8 cellular contexts compared by ENCODE assay signal in genomic region chr18:31977270-31977872, GRCh38. TPM values are rescaled to one million over a fixed set of nuclear protein-coding genes. Genes with fewer than 3 reads are reported as not detected.
A peak's percentile ranks its signal among the peaks of the same experiment; 100 is the strongest.
DNase-seq lines count a peak whose midpoint lies in the region; ATAC-seq and TF ChIP-seq lines count a peak whose summit lies in the region.

No MANE protein-coding gene starts in this region.

- POLR2A ChIA-PET in Panc1 (lab: Charles Lee): no interaction called here

- BruUV-seq in Panc1 (replicated peaks; lab: Mats Ljungman, UMichigan): no TSS peak

- H3K4me3 ChIP-seq in HAP-1 (no peak overlapping the region), Panc1 (ENCODE audit: low read depth in 2 of 2, low read length in 2 of 2) (no peak overlapping the region), tibial artery (no peak overlapping the region)

- peak; percentile 45; the same call in 1 of the 2 replicates for TF ChIP-seq CTCF in Panc1 (IDR thresholded peaks at IDR 0.05)
- peak; percentile 49 to 57 for TF ChIP-seq CTCF in tibial artery (IDR thresholded peaks at IDR 0.05)

- no peak overlapping the region for H3K27ac ChIP-seq in Panc1 (ENCODE audit: low read length)
- H3K27ac ChIP-seq in tibial artery: no peak overlapping the region

- H3K9me3 ChIP-seq in HAP-1 (peaks cover 11% of the 10 kb centered on the region), Panc1 (ENCODE audit: control insufficient read depth, insufficient read depth, low read depth, low read length) (no peaks in the 10 kb centered on the region; the same call in 1 of the 2 replicates), tibial artery (peaks cover 0 to 18% (median 11%) of the 10 kb centered on the region in 3 donors)

- DNase-seq in COLO668 (lab: John Stamatoyannopoulos, UW; ENCODE audit: unreplicated experiment) (peak; percentile 27), HAP-1 (ENCODE audit: low spot score in 2 of 2) (peak; percentile 72 to 74), Panc1 (ENCODE audit: low read depth, low spot score) (no peak), cerebellum (ENCODE audit: low spot score) (peak; percentile 40), left lobe of liver (ENCODE audit: low spot score) (no peak), tibial artery (no peak), dedifferentiated amniotic fluid mesenchymal stem cell (ENCODE audit: extremely low spot score) (no peak)

- peaks cover 3% of the 10 kb centered on the region; the same call in 1 of the 2 replicates for H3K4me1 ChIP-seq in HAP-1
- no peaks in the 10 kb centered on the region for H3K4me1 ChIP-seq in Panc1 (ENCODE audit: control insufficient read depth, insufficient read depth, low read length)
- H3K4me1 ChIP-seq in tibial artery: no peaks in the 10 kb centered on the region

- H3K36me3 ChIP-seq in HAP-1 (replicated peaks) (no peaks in the 10 kb centered on the region), Panc1 (ENCODE audit: control insufficient read depth, insufficient read depth, low read length) (no peaks in the 10 kb centered on the region), tibial artery (no peaks in the 10 kb centered on the region)

- intact Hi-C loops in Panc1 (cut with micrococcal nuclease; ENCODE audit: unreplicated experiment) (no loop called here), tibial artery (cut with DNase I; ENCODE audit: low total_unique reads) (loop anchor here (5.0 kb wide), 1 partner anchor 235 kb away; no protein-coding TSS in a partner anchor)

- ATAC-seq in Panc1 (no peak), left lobe of liver (peak; percentile 88), HG02852 (IDR thresholded peaks at IDR 0.05; ENCODE audit: unreplicated experiment) (no peak)

- in situ Hi-C loops in HAP-1 (cut with MboI; ENCODE audit: low sequenced_read_pairs) (loop anchor here (10.0 kb wide), 1 partner anchor 423 kb away; no protein-coding TSS in a partner anchor), Panc1 (cut with HindIII; ENCODE audit: low pct_unique_long_range_greater_than_20kb, low sequenced_read_pairs) (no loop called here)

- CTCF ChIA-PET in Panc1 (lab: Charles Lee): no interaction called here

- no peaks in the 10 kb centered on the region for H3K27me3 ChIP-seq in HAP-1 (ENCODE audit: low read depth)
- H3K27me3 ChIP-seq in Panc1 (ENCODE audit: control insufficient read depth, insufficient read depth, low read length): no peaks in the 10 kb centered on the region
- H3K27me3 ChIP-seq in tibial artery: no peaks in the 10 kb centered on the region

RNA-seq across cellular contexts. Expression of gene TRAPPC8, which starts 34.4 kb away (rescaled TPM):
- total RNA-seq in Panc1 (2021; ENCODE audit: unreplicated experiment) (35.3 TPM), cerebellum (81.3 TPM), left lobe of liver (32.3 TPM)
- 11.4 TPM for polyA plus RNA-seq in Panc1 (2012; ENCODE audit: insufficient read length)

RNA-seq across cellular contexts. Expression of gene RNF125, which starts 41.3 kb away (rescaled TPM):
- total RNA-seq in Panc1 (2021; ENCODE audit: unreplicated experiment): 0.57 TPM
- polyA plus RNA-seq in Panc1 (2012; ENCODE audit: insufficient read length): 0.29 TPM
- 2.5 TPM for total RNA-seq in cerebellum
- total RNA-seq in left lobe of liver: 9.0 TPM

Comparison
In these comparisons a context has a peak if more than half of its experiments do, and no peak if none do; other contexts are left out.
1. DNase-seq: peak in COLO668 (single experiment), HAP-1 (2 of 2) and cerebellum (single experiment); none in Panc1 (single experiment), left lobe of liver (single experiment), tibial artery (0 of 2) and dedifferentiated amniotic fluid mesenchymal stem cell (single experiment).